ENCODE assay signal across 31 cellular contexts in the genomic region with DNA sequence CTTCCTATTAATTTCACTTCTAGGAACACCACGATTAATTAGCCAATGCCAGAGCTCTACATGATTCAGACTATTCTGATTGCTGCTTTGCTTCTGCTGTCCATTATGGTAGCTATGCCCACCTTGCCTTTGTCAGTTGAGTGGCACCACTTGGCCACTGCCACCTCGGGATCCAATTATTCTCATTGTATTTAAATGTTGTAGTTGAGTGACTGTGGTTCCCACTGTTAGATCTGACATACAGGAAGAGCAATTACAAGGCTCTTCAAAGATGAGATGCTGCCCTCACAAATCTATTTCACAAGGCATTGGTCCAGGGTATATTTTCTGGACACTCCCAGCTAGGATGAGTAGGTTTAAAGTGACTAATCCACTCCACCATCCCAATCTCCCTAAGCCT.
DNase-seq lines count a peak whose midpoint lies in the region; ATAC-seq and TF ChIP-seq lines count a peak whose summit lies in the region.
"Had no signal": no experiment of that assay in that cellular context is flagged by ENCODE, and none has a peak within 500 bp of the region (broad histone marks: within the 10 kb centered on the region; RNA-seq: fewer than 3 reads in every experiment).

No MANE protein-coding gene starts in this region.

- CTCF ChIA-PET in HEK293 (lab: Yijun Ruan, JAX): no interaction called here

- ATAC-seq in GM21528 (IDR thresholded peaks at IDR 0.05; ENCODE audit: low FRiP score, unreplicated experiment): no peak
- ATAC-seq: A549; CD8-positive, alpha-beta T cell had no signal

- H3K9me3 ChIP-seq in HEK293 (ENCODE audit: control insufficient read depth, insufficient read depth, low read depth, low read length) (peaks cover 3% of the 10 kb centered on the region), endodermal cell (ENCODE audit: control insufficient read depth, low read length) (peaks cover 21% of the 10 kb centered on the region)
- H3K9me3 ChIP-seq: BE2C, BLaER1, Caco-2 had no signal

- H3K36me3 Mint-ChIP-seq in endodermal cell (ENCODE audit: low read depth): no peaks in the 10 kb centered on the region
- H3K36me3 Mint-ChIP-seq: CD14-positive monocyte; CD4-positive, alpha-beta memory T cell; CD4-positive, CD25-positive, alpha-beta regulatory T cell; CD8-positive, alpha-beta memory T cell; CD8-positive, alpha-beta T cell had no signal

- POLR2A ChIA-PET in HEK293 (lab: Yijun Ruan, JAX): no interaction called here

- H3K27me3 Mint-ChIP-seq in endodermal cell (ENCODE audit: insufficient read depth): no peaks in the 10 kb centered on the region
- H3K27me3 Mint-ChIP-seq: B cell; CD4-positive, alpha-beta memory T cell; CD4-positive, alpha-beta T cell; CD4-positive, CD25-positive, alpha-beta regulatory T cell; CD8-positive, alpha-beta memory T cell had no signal

- H3K27ac Mint-ChIP-seq in endodermal cell: no peak overlapping the region
- H3K27ac Mint-ChIP-seq: B cell; CD14-positive monocyte; CD4-positive, alpha-beta T cell; CD4-positive, CD25-positive, alpha-beta regulatory T cell; CD8-positive, alpha-beta T cell had no signal

- DNase-seq in endodermal cell: no peak
- DNase-seq in stimulated activated CD4-positive, alpha-beta T cell treated with anti-CD3 and anti-CD28 coated beads, Interleukin-1b, Interleukin-23, amount 100 ng/mL, for 48 hours: no peak
- DNase-seq: 8988T; ACHN; AML-193; BE2C; C1 segment of cervical spinal cord; Caco-2; Calu3; CD4-positive, alpha-beta T cell; CD4-positive, CD25-positive, alpha-beta regulatory T cell; CD8-positive, alpha-beta memory T cell; CD8-positive, alpha-beta T cell; COR-L47; DMS 273 treated with DMSO at 0.1 percent for 48 hours; DMS153; DMS53; DMS79; DMS79 treated with DMSO at 0.1 percent for 48 hours; DND-41; EL had no signal

- no peak overlapping the region for H3K27ac ChIP-seq in HEK293 (ENCODE audit: extremely low read depth, low read depth, low read length)
- H3K27ac ChIP-seq in endodermal cell (ENCODE audit: low read depth, low read length): no peak overlapping the region
- H3K27ac ChIP-seq: 22Rv1; A549; BLaER1; BLaER1 treated with 17β-estradiol and CSF1 and Interleukin-3, amounts not matched to agents 10 nM and 100 nM; C4-2B had no signal

- H3K9me3 Mint-ChIP-seq in endodermal cell: peaks cover 13% of the 10 kb centered on the region

- H3K27me3 ChIP-seq in endodermal cell (ENCODE audit: control insufficient read depth, insufficient read depth, low read length, poor library complexity, severe bottlenecking): no peaks in the 10 kb centered on the region
- H3K27me3 ChIP-seq: BE2C; BLaER1; BLaER1 treated with 17β-estradiol and CSF1 and Interleukin-3, amounts not matched to agents 10 nM and 100 nM had no signal

- H3K36me3 ChIP-seq in HEK293 (ENCODE audit: control insufficient read depth in 2 of 2, insufficient read depth in 1 of 2, low read length in 2 of 2): no peaks in the 10 kb centered on the region
- no peaks in the 10 kb centered on the region for H3K36me3 ChIP-seq in endodermal cell (ENCODE audit: control insufficient read depth, insufficient read depth, low read length)
- H3K36me3 ChIP-seq: BE2C; BLaER1; BLaER1 treated with 17β-estradiol and CSF1 and Interleukin-3, amounts not matched to agents 10 nM and 100 nM had no signal

- H3K4me3 Mint-ChIP-seq in endodermal cell: no peak overlapping the region
- H3K4me3 Mint-ChIP-seq: B cell; CD14-positive monocyte; CD4-positive, alpha-beta T cell; CD4-positive, CD25-positive, alpha-beta regulatory T cell; CD8-positive, alpha-beta memory T cell; CD8-positive, alpha-beta T cell had no signal

- peaks cover 6% of the 10 kb centered on the region for H3K4me1 Mint-ChIP-seq in endodermal cell
- H3K4me1 Mint-ChIP-seq: B cell; CD14-positive monocyte; CD4-positive, alpha-beta memory T cell; CD4-positive, CD25-positive, alpha-beta regulatory T cell; CD8-positive, alpha-beta memory T cell had no signal

- H3K4me3 ChIP-seq in HEK293 (ENCODE audit: low read depth, low read length) (no peak overlapping the region), endodermal cell (ENCODE audit: low read length) (peak overlapping the region; percentile 51)
- H3K4me3 ChIP-seq: A549; BLaER1; BLaER1 treated with 17β-estradiol and CSF1 and Interleukin-3, amounts not matched to agents 10 nM and 100 nM had no signal

- no peak for TF ChIP-seq CTCF in HEK293 (tag by site-specific recombination; IDR thresholded peaks at IDR 0.05)
- no peak for TF ChIP-seq CTCF in endodermal cell (conservative IDR thresholded peaks at IDR 0.05)

- H3K9ac ChIP-seq in endodermal cell (ENCODE audit: extremely low read depth, low read length, poor library complexity, severe bottlenecking): no peak overlapping the region
- H3K9ac ChIP-seq: BLaER1; BLaER1 treated with 17β-estradiol and CSF1 and Interleukin-3, amounts not matched to agents 10 nM and 100 nM had no signal

- H3K4me1 ChIP-seq in HEK293 (ENCODE audit: control insufficient read depth, insufficient read depth, low read length): no peaks in the 10 kb centered on the region
- no peaks in the 10 kb centered on the region for H3K4me1 ChIP-seq in endodermal cell (ENCODE audit: control insufficient read depth, insufficient read depth, low read length)
- H3K4me1 ChIP-seq: A549, BE2C, BLaER1, Caco-2 had no signal

- 90% methylated on average over 2 of the region's 2 CpGs; no CpG with 5 or more reads in 1 of the 2 experiments for WGBS in endodermal cell (ENCODE audit: insufficient coverage in 1 of 2, insufficient read length in 1 of 2), 2 experiments

TF ChIP-seq in HEK293, 187 proteins besides CTCF, POLR2A, EP300 and RAD21:
- TF ChIP-seq HOXA7 (CRISPR knock-in tag; IDR thresholded peaks at IDR 0.05; ENCODE audit: borderline replicate concordance): no peak
- peak; percentile 98 for TF ChIP-seq ZNF302 (tag by site-specific recombination; IDR thresholded peaks at IDR 0.05; ENCODE audit: low read depth)
